In genomic region chr6:33080127-33081089, GRCh38 we compare ENCODE assay signal across 9 cellular contexts. TPM values are rescaled to one million over a fixed set of nuclear protein-coding genes. Genes with fewer than 3 reads are reported as not detected.
DNase-seq lines count a peak whose midpoint lies in the region; ATAC-seq, FAIRE-seq and TF ChIP-seq lines count a peak whose summit lies in the region.
"Had no signal": no experiment of that assay in that cellular context is flagged by ENCODE, and none has a peak within 500 bp of the region (broad histone marks: within the 10 kb centered on the region; RNA-seq: fewer than 3 reads in every experiment).

No MANE protein-coding gene starts in this region.

- peak overlapping the region; percentile 5 for H3K27ac ChIP-seq in osteoblast (ENCODE audit: low read depth, low read length)

- H4K20me1 ChIP-seq in osteoblast (ENCODE audit: insufficient read depth, low read length) = no peaks in the 10 kb centered on the region

- H3K4me1 Mint-ChIP-seq in activated naive CD8-positive, alpha-beta T cell treated with anti-CD3 and anti-CD28 coated beads for 36 hours = peaks cover 27% of the 10 kb centered on the region
- peaks cover 39% of the 10 kb centered on the region for H3K4me1 Mint-ChIP-seq in T-helper 2 cell treated with Interferon-gamma antibody and Interleukin-4, amounts not matched to agents 5 μg/mL and 100 μg/mL, for 36 hours (ENCODE audit: low read depth)

- intact Hi-C loops in left cardiac atrium (cut with DNase I) = loop anchor here in 1 of 2 donors (5.0 kb wide), 1 partner anchor 63 kb away; no protein-coding TSS in a partner anchor

- no peaks in the 10 kb centered on the region for H3K36me3 Mint-ChIP-seq in activated naive CD8-positive, alpha-beta T cell treated with anti-CD3 and anti-CD28 coated beads for 36 hours
- peaks cover 9% of the 10 kb centered on the region for H3K36me3 Mint-ChIP-seq in T-helper 2 cell treated with Interferon-gamma antibody and Interleukin-4, amounts not matched to agents 5 μg/mL and 100 μg/mL, for 36 hours (ENCODE audit: low read depth)

- no peak for TF ChIP-seq CTCF in osteoblast (IDR thresholded peaks at IDR 0.05; ENCODE audit: extremely low read depth, low read depth, low read length)

- no peak overlapping the region for H3K27ac Mint-ChIP-seq in activated naive CD8-positive, alpha-beta T cell treated with anti-CD3 and anti-CD28 coated beads for 36 hours
- H3K27ac Mint-ChIP-seq in T-helper 2 cell treated with Interferon-gamma antibody and Interleukin-4, amounts not matched to agents 5 μg/mL and 100 μg/mL, for 36 hours = no peak overlapping the region

- peak overlapping the region; percentile 74 for H3K4me3 ChIP-seq in osteoblast (ENCODE audit: insufficient read depth, low read length)

- H3K9me3 Mint-ChIP-seq in activated naive CD8-positive, alpha-beta T cell treated with anti-CD3 and anti-CD28 coated beads for 36 hours = no peaks in the 10 kb centered on the region
- no peaks in the 10 kb centered on the region for H3K9me3 Mint-ChIP-seq in T-helper 2 cell treated with Interferon-gamma antibody and Interleukin-4, amounts not matched to agents 5 μg/mL and 100 μg/mL, for 36 hours

- no peak for FAIRE-seq in GM12891 (lab: Jason Lieb, UNC)

- peak overlapping the region; percentile 86 for H3K4me2 ChIP-seq in osteoblast (ENCODE audit: insufficient read depth, low read length)

- H3K4me1 ChIP-seq in osteoblast (ENCODE audit: insufficient read depth, low read length) = peaks cover 5% of the 10 kb centered on the region

- peak; percentile 76 to 88 for ATAC-seq in left cardiac atrium
- no peak for ATAC-seq in HG03521 (IDR thresholded peaks at IDR 0.05; ENCODE audit: unreplicated experiment)

- no peak for DNase-seq in GM12891 (ENCODE audit: insufficient read length, low spot score)
- no peak for DNase-seq in activated naive CD8-positive, alpha-beta T cell treated with anti-CD3 and anti-CD28 coated beads for 36 hours
- DNase-seq in left cardiac atrium = peak; percentile 84
- DNase-seq in osteoblast (ENCODE audit: insufficient read length, low spot score, missing footprints) = peak; percentile 82
- DNase-seq in T-helper 2 cell treated with Interferon-gamma antibody and Interleukin-4, amounts not matched to agents 5 μg/mL and 100 μg/mL, for 36 hours (ENCODE audit: low spot score) = no peak
- DNase-seq in NCI-H526 treated with DMSO at 0.1 percent for 48 hours (lab: John Stamatoyannopoulos, UW) = no peak
- DNase-seq in NK-92 (lab: John Stamatoyannopoulos, UW; ENCODE audit: unreplicated experiment) = no peak

- peak overlapping the region; percentile 93 for H2AFZ ChIP-seq in osteoblast (ENCODE audit: low read length)

- peak overlapping the region; percentile 73 for H3K4me3 Mint-ChIP-seq in activated naive CD8-positive, alpha-beta T cell treated with anti-CD3 and anti-CD28 coated beads for 36 hours
- H3K4me3 Mint-ChIP-seq in T-helper 2 cell treated with Interferon-gamma antibody and Interleukin-4, amounts not matched to agents 5 μg/mL and 100 μg/mL, for 36 hours = no peak overlapping the region

- no peaks in the 10 kb centered on the region for H3K79me2 ChIP-seq in osteoblast (ENCODE audit: insufficient read depth, low read length)

- no peaks in the 10 kb centered on the region for H3K27me3 Mint-ChIP-seq in activated naive CD8-positive, alpha-beta T cell treated with anti-CD3 and anti-CD28 coated beads for 36 hours
- H3K27me3 Mint-ChIP-seq in T-helper 2 cell treated with Interferon-gamma antibody and Interleukin-4, amounts not matched to agents 5 μg/mL and 100 μg/mL, for 36 hours (ENCODE audit: low read depth) = peaks cover 3% of the 10 kb centered on the region

- peak; percentile 40 for TF ChIP-seq POLR2A in GM12891 (IDR thresholded peaks at IDR 0.05; ENCODE audit: low read depth, low read length)

- H3K27me3 ChIP-seq in osteoblast (ENCODE audit: insufficient read depth, low read length) = peaks cover 7% of the 10 kb centered on the region

- H3K9me3 ChIP-seq in osteoblast (ENCODE audit: low read depth, low read length) = no peaks in the 10 kb centered on the region

- no peaks in the 10 kb centered on the region for H3K36me3 ChIP-seq in osteoblast (ENCODE audit: insufficient read depth, low read length)

TF ChIP-seq in GM12891, 5 proteins besides CTCF, POLR2A, EP300 and RAD21:
- TF ChIP-seq POU2F2 (IDR thresholded peaks at IDR 0.05; ENCODE audit: low read depth, low read length) (no peak), POLR2AphosphoS5 (IDR thresholded peaks at IDR 0.05; ENCODE audit: low read depth, low read length) (peak; percentile 65)
TF ChIP-seq in GM12891: peak in this region for 1.

RNA-seq across cellular contexts. Expression of gene HLA-DPB1, which starts 4.6 kb away (rescaled TPM):
- polyA plus RNA-seq in GM12891 (2012; ENCODE audit: low read depth, missing spikeins) = 654 TPM
- 1 to 10 TPM; 8.2 to 9.3 TPM for total RNA-seq in activated naive CD8-positive, alpha-beta T cell treated with anti-CD3 and anti-CD28 coated beads for 36 hours
- total RNA-seq in left cardiac atrium (10 to 100 TPM; 47.8 to 53.8 TPM), osteoblast (8.7 and 12.4 TPM in 2 replicates)
- total RNA-seq: NCI-H460 had no signal

RNA-seq across cellular contexts. Expression of gene HLA-DPA1, which starts 7.0 kb away (rescaled TPM):
- 1,963 TPM for polyA plus RNA-seq in GM12891 (2012; ENCODE audit: low read depth, missing spikeins)
- total RNA-seq in activated naive CD8-positive, alpha-beta T cell treated with anti-CD3 and anti-CD28 coated beads for 36 hours = 10 to 100 TPM; 14.7 to 16.3 TPM
- total RNA-seq in left cardiac atrium (10 to 100 TPM; 50.5 to 54.1 TPM), osteoblast (5.4 and 30.4 TPM in 2 replicates)
- total RNA-seq: NCI-H460 had no signal

Comparison
In these comparisons a context has a peak if more than half of its experiments do, and no peak if none do; other contexts are left out.
1. DNase-seq: peak in left cardiac atrium (single experiment) and osteoblast (single experiment); none in GM12891 (single experiment), activated naive CD8-positive, alpha-beta T cell treated with anti-CD3 and anti-CD28 coated beads for 36 hours (single experiment), T-helper 2 cell treated with Interferon-gamma antibody and Interleukin-4, amounts not matched to agents 5 μg/mL and 100 μg/mL, for 36 hours (single experiment), NCI-H526 treated with DMSO at 0.1 percent for 48 hours (single experiment) and NK-92 (single experiment).